In the genomic region with DNA sequence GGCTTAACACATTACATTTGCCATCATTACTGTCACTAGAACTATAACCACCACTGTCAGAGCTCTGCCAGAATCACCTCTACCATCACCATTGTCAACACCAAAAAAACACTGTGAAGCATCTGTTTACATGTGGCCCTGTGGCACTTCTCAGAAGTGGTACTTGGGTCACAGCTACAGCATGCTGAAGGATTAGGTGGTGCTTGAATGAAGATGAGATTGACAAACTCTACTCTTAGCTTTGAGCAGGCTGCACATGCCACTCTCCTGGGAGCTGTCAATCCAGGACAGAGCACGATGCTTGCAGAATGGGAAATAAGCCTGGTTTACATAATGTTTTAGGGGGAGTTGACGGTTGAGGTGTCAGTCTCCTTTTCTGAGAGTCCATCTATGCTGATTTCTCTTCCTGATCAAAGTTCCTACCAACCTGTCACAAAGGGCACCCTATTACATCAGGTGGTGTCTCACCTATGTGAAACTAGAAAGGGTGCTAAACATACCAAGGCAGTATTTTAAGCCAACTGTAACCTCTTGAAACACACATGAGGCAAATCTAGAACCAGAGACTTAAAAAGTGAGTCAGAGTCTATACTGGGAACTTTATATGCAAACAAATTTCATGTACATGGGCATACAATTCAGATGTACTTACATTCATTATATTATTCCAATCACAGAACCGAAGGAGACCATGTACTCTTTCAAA, we compare ENCODE assay signal across 16 cellular contexts.
"Had no signal": no experiment of that assay in that cellular context is flagged by ENCODE, and none has a peak within 500 bp of the region (broad histone marks: within the 10 kb centered on the region; RNA-seq: fewer than 3 reads in every experiment).

No MANE protein-coding gene starts in this region.

- ATAC-seq: activated CD4-positive, CD25-positive, alpha-beta regulatory T cell treated with anti-CD3 and anti-CD28 coated beads, Interleukin-2, amount 50 U/mL, for 24 hours; left lobe of liver; lower lobe of right lung; naive thymus-derived CD4-positive, alpha-beta T cell; T-helper 17 cell had no signal

- H3K4me1 ChIP-seq: lower lobe of right lung, prostate gland, testis had no signal

- H3K9me3 ChIP-seq: lower lobe of right lung, prostate gland, testis had no signal

- H3K27me3 ChIP-seq: testis had no signal

- H3K27ac ChIP-seq: lower lobe of right lung, prostate gland, testis had no signal

- H3K36me3 ChIP-seq: lower lobe of right lung, prostate gland had no signal

- H3K4me3 ChIP-seq: lower lobe of right lung, prostate gland, testis had no signal

- DNase-seq: activated CD4-positive, alpha-beta T cell treated with anti-CD3 and anti-CD28 coated beads, Interleukin-2, amount 50 U/mL, for 1 hour; activated naive CD4-positive, alpha-beta T cell treated with Interleukin-2 at 50 U/mL for 16 hours; activated naive CD8-positive, alpha-beta T cell treated with anti-CD3 and anti-CD28 coated beads for 36 hours; activated T-cell treated with anti-CD3 and anti-CD28 coated beads, Interleukin-2, amount 50 U/mL, for 24 hours; effector memory CD4-positive, alpha-beta T cell; foreskin melanocyte; immature natural killer cell; lower lobe of right lung; naive thymus-derived CD4-positive, alpha-beta T cell; stimulated activated CD4-positive, alpha-beta T cell treated with anti-CD3 and anti-CD28 coated beads, Interleukin-4, amount 100 ng/mL, for 1 hour; stimulated activated naive CD4-positive, alpha-beta T cell; T-helper 17 cell; testis had no signal
